1 cellular context compared by ENCODE assay signal in the genomic region with DNA sequence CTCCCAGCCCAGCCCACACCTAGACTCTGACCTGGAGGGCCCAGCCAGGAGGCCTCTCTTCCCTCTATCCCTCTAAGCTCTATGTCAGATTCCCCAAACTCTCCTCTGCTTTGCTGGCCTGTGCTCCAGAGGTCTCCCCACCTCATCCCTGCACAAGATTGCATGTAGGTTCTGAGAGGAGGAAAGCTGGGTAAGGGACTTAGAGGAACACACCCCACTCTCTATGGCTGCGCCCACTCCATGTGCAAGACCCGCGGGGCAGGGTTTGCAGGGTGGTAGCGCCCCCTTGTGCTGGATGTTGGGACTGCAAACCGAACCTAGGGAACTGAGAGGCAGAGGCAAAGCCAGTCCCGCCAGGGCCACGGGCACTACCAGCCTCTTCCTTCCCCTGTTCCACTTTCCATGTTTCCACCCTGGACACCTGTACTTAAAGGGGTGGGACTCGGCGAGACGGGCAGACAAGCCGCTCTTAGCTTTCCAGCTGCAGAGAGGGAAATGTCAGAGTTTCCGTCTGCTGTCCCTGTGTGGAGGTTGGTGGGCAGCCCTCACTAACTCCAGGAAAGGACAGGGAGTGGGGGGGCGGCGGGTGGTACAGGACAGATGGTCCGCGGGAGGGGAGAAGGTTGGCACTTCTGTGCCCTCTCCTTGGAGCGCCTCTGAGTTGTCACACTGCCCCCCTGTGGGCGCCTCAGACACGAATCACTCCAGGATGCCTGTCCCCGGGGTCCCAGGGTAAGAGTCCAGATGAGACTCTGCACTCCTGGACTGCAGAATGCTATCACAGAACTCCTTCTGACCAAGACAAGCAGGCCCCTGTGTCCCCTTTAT.
TF ChIP-seq lines count a peak whose summit lies in the region.

No MANE protein-coding gene starts in this region.

TF ChIP-seq in HepG2, 621 proteins besides CTCF, POLR2A, EP300 and RAD21 (continued from another document and continues in another):
- peak; percentile 73; the same call in 1 of the 2 replicates for TF ChIP-seq ZNF558 (CRISPR knock-in tag; IDR thresholded peaks at IDR 0.05; ENCODE audit: borderline replicate concordance)
- peak; percentile 51; the same call in 1 of the 2 replicates for TF ChIP-seq CAMTA2 (CRISPR knock-in tag; IDR thresholded peaks at IDR 0.05; ENCODE audit: borderline replicate concordance)
- 0 out of 2 replicates have a peak, but pooled peaks have one; percentile 86 for TF ChIP-seq ZNF329 (CRISPR knock-in tag; IDR thresholded peaks at IDR 0.05; ENCODE audit: low read depth)
- TF ChIP-seq, protein P1, sequence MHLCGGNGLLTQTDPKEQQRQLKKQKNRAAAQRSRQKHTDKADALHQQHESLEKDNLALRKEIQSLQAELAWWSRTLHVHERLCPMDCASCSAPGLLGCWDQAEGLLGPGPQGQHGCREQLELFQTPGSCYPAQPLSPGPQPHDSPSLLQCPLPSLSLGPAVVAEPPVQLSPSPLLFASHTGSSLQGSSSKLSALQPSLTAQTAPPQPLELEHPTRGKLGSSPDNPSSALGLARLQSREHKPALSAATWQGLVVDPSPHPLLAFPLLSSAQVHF (CRISPR knock-in tag; IDR thresholded peaks at IDR 0.05): no peak
- TF ChIP-seq NFYB (CRISPR knock-in tag; IDR thresholded peaks at IDR 0.05): peak; percentile 30; the same call in 1 of the 2 replicates
- TF ChIP-seq, protein P2, sequence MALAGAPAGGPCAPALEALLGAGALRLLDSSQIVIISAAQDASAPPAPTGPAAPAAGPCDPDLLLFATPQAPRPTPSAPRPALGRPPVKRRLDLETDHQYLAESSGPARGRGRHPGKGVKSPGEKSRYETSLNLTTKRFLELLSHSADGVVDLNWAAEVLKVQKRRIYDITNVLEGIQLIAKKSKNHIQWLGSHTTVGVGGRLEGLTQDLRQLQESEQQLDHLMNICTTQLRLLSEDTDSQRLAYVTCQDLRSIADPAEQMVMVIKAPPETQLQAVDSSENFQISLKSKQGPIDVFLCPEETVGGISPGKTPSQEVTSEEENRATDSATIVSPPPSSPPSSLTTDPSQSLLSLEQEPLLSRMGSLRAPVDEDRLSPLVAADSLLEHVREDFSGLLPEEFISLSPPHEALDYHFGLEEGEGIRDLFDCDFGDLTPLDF (CRISPR knock-in tag; IDR thresholded peaks at IDR 0.05): no peak
- TF ChIP-seq TCF12 (IDR thresholded peaks at IDR 0.05): no peak
- peak; percentile 77; the same call in 1 of the 2 replicates for TF ChIP-seq TCF12 (CRISPR knock-in tag; IDR thresholded peaks at IDR 0.05)
- TF ChIP-seq FOXA3 (CRISPR knock-in tag; IDR thresholded peaks at IDR 0.05): peak; percentile 57; the same call in 1 of the 2 replicates
- peak; percentile 95; the same call in 1 of the 2 replicates for TF ChIP-seq ZNF251 (CRISPR knock-in tag; IDR thresholded peaks at IDR 0.05)
- peak; percentile 97 for TF ChIP-seq KAT7 (CRISPR knock-in tag; IDR thresholded peaks at IDR 0.05; ENCODE audit: borderline replicate concordance)
- TF ChIP-seq ZNF296 (CRISPR knock-in tag; conservative IDR thresholded peaks at IDR 0.05): peak; percentile 82; the same call in 1 of the 2 replicates
- TF ChIP-seq CHD4 (IDR thresholded peaks at IDR 0.05; ENCODE audit: borderline replicate concordance, low read length): peak; percentile 96
- no peak; the same call in 1 of the 2 replicates for TF ChIP-seq SUZ12 (IDR thresholded peaks at IDR 0.05; ENCODE audit: low read depth, low read length)
- TF ChIP-seq, protein P3, sequence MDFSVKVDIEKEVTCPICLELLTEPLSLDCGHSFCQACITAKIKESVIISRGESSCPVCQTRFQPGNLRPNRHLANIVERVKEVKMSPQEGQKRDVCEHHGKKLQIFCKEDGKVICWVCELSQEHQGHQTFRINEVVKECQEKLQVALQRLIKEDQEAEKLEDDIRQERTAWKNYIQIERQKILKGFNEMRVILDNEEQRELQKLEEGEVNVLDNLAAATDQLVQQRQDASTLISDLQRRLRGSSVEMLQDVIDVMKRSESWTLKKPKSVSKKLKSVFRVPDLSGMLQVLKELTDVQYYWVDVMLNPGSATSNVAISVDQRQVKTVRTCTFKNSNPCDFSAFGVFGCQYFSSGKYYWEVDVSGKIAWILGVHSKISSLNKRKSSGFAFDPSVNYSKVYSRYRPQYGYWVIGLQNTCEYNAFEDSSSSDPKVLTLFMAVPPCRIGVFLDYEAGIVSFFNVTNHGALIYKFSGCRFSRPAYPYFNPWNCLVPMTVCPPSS (IDR thresholded peaks at IDR 0.05): no peak
- no peak for TF ChIP-seq U2AF2 (IDR thresholded peaks at IDR 0.05; ENCODE audit: low read depth, low read length)
- TF ChIP-seq, protein P4, sequence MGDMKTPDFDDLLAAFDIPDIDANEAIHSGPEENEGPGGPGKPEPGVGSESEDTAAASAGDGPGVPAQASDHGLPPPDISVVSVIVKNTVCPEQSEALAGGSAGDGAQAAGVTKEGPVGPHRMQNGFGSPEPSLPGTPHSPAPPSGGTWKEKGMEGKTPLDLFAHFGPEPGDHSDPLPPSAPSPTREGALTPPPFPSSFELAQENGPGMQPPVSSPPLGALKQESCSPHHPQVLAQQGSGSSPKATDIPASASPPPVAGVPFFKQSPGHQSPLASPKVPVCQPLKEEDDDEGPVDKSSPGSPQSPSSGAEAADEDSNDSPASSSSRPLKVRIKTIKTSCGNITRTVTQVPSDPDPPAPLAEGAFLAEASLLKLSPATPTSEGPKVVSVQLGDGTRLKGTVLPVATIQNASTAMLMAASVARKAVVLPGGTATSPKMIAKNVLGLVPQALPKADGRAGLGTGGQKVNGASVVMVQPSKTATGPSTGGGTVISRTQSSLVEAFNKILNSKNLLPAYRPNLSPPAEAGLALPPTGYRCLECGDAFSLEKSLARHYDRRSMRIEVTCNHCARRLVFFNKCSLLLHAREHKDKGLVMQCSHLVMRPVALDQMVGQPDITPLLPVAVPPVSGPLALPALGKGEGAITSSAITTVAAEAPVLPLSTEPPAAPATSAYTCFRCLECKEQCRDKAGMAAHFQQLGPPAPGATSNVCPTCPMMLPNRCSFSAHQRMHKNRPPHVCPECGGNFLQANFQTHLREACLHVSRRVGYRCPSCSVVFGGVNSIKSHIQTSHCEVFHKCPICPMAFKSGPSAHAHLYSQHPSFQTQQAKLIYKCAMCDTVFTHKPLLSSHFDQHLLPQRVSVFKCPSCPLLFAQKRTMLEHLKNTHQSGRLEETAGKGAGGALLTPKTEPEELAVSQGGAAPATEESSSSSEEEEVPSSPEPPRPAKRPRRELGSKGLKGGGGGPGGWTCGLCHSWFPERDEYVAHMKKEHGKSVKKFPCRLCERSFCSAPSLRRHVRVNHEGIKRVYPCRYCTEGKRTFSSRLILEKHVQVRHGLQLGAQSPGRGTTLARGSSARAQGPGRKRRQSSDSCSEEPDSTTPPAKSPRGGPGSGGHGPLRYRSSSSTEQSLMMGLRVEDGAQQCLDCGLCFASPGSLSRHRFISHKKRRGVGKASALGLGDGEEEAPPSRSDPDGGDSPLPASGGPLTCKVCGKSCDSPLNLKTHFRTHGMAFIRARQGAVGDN (CRISPR knock-in tag; IDR thresholded peaks at IDR 0.05): peak; percentile 92
- peak; percentile 53; the same call in 1 of the 2 replicates for TF ChIP-seq MAZ (IDR thresholded peaks at IDR 0.05; ENCODE audit: borderline replicate concordance, low read depth, low read length)
- peak; percentile 94 for TF ChIP-seq MAZ (CRISPR knock-in tag; IDR thresholded peaks at IDR 0.05; ENCODE audit: low read depth)
- TF ChIP-seq JUN (CRISPR knock-in tag; IDR thresholded peaks at IDR 0.05): peak; percentile 86
- TF ChIP-seq, protein P5, sequence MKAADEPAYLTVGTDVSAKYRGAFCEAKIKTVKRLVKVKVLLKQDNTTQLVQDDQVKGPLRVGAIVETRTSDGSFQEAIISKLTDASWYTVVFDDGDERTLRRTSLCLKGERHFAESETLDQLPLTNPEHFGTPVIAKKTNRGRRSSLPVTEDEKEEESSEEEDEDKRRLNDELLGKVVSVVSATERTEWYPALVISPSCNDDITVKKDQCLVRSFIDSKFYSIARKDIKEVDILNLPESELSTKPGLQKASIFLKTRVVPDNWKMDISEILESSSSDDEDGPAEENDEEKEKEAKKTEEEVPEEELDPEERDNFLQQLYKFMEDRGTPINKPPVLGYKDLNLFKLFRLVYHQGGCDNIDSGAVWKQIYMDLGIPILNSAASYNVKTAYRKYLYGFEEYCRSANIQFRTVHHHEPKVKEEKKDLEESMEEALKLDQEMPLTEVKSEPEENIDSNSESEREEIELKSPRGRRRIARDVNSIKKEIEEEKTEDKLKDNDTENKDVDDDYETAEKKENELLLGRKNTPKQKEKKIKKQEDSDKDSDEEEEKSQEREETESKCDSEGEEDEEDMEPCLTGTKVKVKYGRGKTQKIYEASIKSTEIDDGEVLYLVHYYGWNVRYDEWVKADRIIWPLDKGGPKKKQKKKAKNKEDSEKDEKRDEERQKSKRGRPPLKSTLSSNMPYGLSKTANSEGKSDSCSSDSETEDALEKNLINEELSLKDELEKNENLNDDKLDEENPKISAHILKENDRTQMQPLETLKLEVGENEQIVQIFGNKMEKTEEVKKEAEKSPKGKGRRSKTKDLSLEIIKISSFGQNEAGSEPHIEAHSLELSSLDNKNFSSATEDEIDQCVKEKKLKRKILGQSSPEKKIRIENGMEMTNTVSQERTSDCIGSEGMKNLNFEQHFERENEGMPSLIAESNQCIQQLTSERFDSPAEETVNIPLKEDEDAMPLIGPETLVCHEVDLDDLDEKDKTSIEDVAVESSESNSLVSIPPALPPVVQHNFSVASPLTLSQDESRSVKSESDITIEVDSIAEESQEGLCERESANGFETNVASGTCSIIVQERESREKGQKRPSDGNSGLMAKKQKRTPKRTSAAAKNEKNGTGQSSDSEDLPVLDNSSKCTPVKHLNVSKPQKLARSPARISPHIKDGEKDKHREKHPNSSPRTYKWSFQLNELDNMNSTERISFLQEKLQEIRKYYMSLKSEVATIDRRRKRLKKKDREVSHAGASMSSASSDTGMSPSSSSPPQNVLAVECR (CRISPR knock-in tag; IDR thresholded peaks at IDR 0.05; ENCODE audit: borderline replicate concordance): peak; percentile 74
- TF ChIP-seq ZNF709 (CRISPR knock-in tag; IDR thresholded peaks at IDR 0.05): peak; percentile 44; the same call in 1 of the 2 replicates
- TF ChIP-seq JARID2 (CRISPR knock-in tag; IDR thresholded peaks at IDR 0.05; ENCODE audit: insufficient replicate concordance): peak; percentile 46
- no peak for TF ChIP-seq EZH2 (conservative IDR thresholded peaks at IDR 0.05; ENCODE audit: low read depth, low read length)
- TF ChIP-seq, protein P6, sequence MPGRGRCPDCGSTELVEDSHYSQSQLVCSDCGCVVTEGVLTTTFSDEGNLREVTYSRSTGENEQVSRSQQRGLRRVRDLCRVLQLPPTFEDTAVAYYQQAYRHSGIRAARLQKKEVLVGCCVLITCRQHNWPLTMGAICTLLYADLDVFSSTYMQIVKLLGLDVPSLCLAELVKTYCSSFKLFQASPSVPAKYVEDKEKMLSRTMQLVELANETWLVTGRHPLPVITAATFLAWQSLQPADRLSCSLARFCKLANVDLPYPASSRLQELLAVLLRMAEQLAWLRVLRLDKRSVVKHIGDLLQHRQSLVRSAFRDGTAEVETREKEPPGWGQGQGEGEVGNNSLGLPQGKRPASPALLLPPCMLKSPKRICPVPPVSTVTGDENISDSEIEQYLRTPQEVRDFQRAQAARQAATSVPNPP (CRISPR knock-in tag; IDR thresholded peaks at IDR 0.05): peak; percentile 55; the same call in 1 of the 2 replicates
- TF ChIP-seq, protein P7, sequence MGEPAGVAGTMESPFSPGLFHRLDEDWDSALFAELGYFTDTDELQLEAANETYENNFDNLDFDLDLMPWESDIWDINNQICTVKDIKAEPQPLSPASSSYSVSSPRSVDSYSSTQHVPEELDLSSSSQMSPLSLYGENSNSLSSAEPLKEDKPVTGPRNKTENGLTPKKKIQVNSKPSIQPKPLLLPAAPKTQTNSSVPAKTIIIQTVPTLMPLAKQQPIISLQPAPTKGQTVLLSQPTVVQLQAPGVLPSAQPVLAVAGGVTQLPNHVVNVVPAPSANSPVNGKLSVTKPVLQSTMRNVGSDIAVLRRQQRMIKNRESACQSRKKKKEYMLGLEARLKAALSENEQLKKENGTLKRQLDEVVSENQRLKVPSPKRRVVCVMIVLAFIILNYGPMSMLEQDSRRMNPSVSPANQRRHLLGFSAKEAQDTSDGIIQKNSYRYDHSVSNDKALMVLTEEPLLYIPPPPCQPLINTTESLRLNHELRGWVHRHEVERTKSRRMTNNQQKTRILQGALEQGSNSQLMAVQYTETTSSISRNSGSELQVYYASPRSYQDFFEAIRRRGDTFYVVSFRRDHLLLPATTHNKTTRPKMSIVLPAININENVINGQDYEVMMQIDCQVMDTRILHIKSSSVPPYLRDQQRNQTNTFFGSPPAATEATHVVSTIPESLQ (CRISPR knock-in tag; conservative IDR thresholded peaks at IDR 0.05): no peak
- peak; percentile 96; the same call in 1 of the 2 replicates for TF ChIP-seq MTA1 (CRISPR knock-in tag; IDR thresholded peaks at IDR 0.05; ENCODE audit: borderline replicate concordance)
- TF ChIP-seq, protein P8, sequence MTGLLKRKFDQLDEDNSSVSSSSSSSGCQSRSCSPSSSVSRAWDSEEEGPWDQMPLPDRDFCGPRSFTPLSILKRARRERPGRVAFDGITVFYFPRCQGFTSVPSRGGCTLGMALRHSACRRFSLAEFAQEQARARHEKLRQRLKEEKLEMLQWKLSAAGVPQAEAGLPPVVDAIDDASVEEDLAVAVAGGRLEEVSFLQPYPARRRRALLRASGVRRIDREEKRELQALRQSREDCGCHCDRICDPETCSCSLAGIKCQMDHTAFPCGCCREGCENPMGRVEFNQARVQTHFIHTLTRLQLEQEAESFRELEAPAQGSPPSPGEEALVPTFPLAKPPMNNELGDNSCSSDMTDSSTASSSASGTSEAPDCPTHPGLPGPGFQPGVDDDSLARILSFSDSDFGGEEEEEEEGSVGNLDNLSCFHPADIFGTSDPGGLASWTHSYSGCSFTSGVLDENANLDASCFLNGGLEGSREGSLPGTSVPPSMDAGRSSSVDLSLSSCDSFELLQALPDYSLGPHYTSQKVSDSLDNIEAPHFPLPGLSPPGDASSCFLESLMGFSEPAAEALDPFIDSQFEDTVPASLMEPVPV (CRISPR knock-in tag; IDR thresholded peaks at IDR 0.05): peak; percentile 90; the same call in 1 of the 2 replicates
- TF ChIP-seq, protein P9, sequence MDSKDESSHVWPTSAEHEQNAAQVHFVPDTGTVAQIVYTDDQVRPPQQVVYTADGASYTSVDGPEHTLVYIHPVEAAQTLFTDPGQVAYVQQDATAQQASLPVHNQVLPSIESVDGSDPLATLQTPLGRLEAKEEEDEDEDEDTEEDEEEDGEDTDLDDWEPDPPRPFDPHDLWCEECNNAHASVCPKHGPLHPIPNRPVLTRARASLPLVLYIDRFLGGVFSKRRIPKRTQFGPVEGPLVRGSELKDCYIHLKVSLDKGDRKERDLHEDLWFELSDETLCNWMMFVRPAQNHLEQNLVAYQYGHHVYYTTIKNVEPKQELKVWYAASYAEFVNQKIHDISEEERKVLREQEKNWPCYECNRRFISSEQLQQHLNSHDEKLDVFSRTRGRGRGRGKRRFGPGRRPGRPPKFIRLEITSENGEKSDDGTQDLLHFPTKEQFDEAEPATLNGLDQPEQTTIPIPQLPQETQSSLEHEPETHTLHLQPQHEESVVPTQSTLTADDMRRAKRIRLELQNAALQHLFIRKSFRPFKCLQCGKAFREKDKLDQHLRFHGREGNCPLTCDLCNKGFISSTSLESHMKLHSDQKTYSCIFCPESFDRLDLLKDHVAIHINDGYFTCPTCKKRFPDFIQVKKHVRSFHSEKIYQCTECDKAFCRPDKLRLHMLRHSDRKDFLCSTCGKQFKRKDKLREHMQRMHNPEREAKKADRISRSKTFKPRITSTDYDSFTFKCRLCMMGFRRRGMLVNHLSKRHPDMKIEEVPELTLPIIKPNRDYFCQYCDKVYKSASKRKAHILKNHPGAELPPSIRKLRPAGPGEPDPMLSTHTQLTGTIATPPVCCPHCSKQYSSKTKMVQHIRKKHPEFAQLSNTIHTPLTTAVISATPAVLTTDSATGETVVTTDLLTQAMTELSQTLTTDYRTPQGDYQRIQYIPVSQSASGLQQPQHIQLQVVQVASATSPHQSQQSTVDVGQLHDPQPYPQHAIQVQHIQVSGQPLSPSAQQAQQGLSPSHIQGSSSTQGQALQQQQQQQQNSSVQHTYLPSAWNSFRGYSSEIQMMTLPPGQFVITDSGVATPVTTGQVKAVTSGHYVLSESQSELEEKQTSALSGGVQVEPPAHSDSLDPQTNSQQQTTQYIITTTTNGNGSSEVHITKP (CRISPR knock-in tag; IDR thresholded peaks at IDR 0.05; ENCODE audit: low read depth): peak; percentile 95
